31 cellular contexts compared by ENCODE assay signal in the genomic region with DNA sequence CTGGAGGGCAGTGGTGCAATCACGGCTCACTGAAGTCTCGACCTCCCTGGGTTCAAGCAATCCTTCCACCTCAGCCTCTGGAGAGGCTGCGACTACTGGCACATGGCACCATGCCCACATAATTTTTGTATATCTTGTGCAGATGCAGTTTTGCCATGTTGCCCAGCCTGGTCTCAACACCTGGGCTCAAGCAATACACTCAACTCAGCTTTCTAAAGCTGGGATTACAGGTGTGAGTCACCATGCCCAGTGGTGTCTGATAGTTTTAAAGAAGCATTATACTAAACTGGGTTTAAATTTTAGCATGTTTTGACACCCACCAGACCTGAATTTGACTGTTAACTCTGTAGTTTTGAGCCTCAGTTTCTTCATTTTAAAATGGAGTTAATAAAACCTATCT.
"Had no signal": no experiment of that assay in that cellular context is flagged by ENCODE, and none has a peak within 500 bp of the region (broad histone marks: within the 10 kb centered on the region; RNA-seq: fewer than 3 reads in every experiment).

No MANE protein-coding gene starts in this region.

- H3K27me3 ChIP-seq: colonic mucosa, SJCRH30 had no signal

- H3K4me1 ChIP-seq: colonic mucosa had no signal

- ATAC-seq: activated CD8-positive, alpha-beta memory T cell treated with anti-CD3 and anti-CD28 coated beads, Interleukin-2, amount 10 ng/mL, durations not matched to agents 7 days and 5 days; activated naive CD8-positive, alpha-beta T cell treated with anti-CD3 and anti-CD28 coated beads, Interleukin-2, amount 50 U/mL, for 24 hours had no signal

- H3K36me3 ChIP-seq: colonic mucosa, SJCRH30, WERI-Rb-1 had no signal

- H3K9me3 ChIP-seq: colonic mucosa, SJCRH30 had no signal

- H3K27ac ChIP-seq: colonic mucosa, KMS-11, PC-9, SJCRH30, SK-N-MC, WERI-Rb-1 had no signal

- DNase-seq: activated CD4-positive, alpha-beta memory T cell treated with anti-CD3 and anti-CD28 coated beads, Interleukin-2, amount 10 ng/mL, durations not matched to agents 7 days and 5 days; activated CD4-positive, alpha-beta T cell treated with anti-CD3 and anti-CD28 coated beads for 1 hour; activated CD4-positive, alpha-beta T cell treated with anti-CD3 and anti-CD28 coated beads for 48 hours; activated CD4-positive, CD25-positive, alpha-beta regulatory T cell; activated CD8-positive, alpha-beta memory T cell treated with anti-CD3 and anti-CD28 coated beads for 24 hours; activated CD8-positive, alpha-beta memory T cell treated with anti-CD3 and anti-CD28 coated beads, Interleukin-2, amount 10 ng/mL, durations not matched to agents 7 days and 5 days; activated CD8-positive, alpha-beta memory T cell treated with anti-CD3 and anti-CD28 coated beads, Interleukin-2, amount 50 U/mL, for 48 hours; activated effector memory CD4-positive, alpha-beta T cell treated with Interleukin-2 at 50 U/mL for 16 hours; activated naive CD4-positive, alpha-beta T cell treated with anti-CD3 and anti-CD28 coated beads, Interleukin-2, amount 10 ng/mL, durations not matched to agents 7 days and 5 days; activated naive CD8-positive, alpha-beta T cell treated with anti-CD3 and anti-CD28 coated beads, Interleukin-2, amount 50 U/mL, for 24 hours; activated T-cell treated with anti-CD3 and anti-CD28 coated beads, Interleukin-2, amount 50 U/mL, for 48 hours; anterior cingulate cortex; colonic mucosa; MM.1S; MV-4-11; NCI-H1092; NCI-H1417 treated with DMSO at 0.1 percent for 48 hours; NCI-H1694; NCI-H1930; NCI-H2081 treated with DMSO at 0.1 percent for 48 hours; NCI-H2171 treated with DMSO at 0.1 percent for 48 hours; NCI-H345; NCI-H526; NCI-H748 treated with DMSO at 0.1 percent for 48 hours; PC-9; SHP77; SJCRH30; T1000; WERI-Rb-1 had no signal

- H3K4me3 ChIP-seq: colonic mucosa, PC-9, SJCRH30, SK-N-MC had no signal
